In genomic region chr3:56630966-56631365, GRCh38 we compare ENCODE assay signal across 22 cellular contexts.
"Had no signal": no experiment of that assay in that cellular context is flagged by ENCODE, and none has a peak within 500 bp of the region (broad histone marks: within the 10 kb centered on the region; RNA-seq: fewer than 3 reads in every experiment).

No MANE protein-coding gene starts in this region.

- H3K27ac ChIP-seq: ascending aorta, hepatocyte, right atrium auricular region, spleen, thoracic aorta, upper lobe of left lung, VCaP had no signal

- H3K4me3 ChIP-seq: ascending aorta, hepatocyte, right atrium auricular region, spleen, thoracic aorta, upper lobe of left lung had no signal

- H3K9me3 ChIP-seq: ascending aorta, right atrium auricular region, spleen, thoracic aorta, upper lobe of left lung had no signal

- H3K27me3 ChIP-seq: ascending aorta, hepatocyte, right atrium auricular region, spleen, upper lobe of left lung had no signal

- ATAC-seq: activated CD4-positive, CD25-positive, alpha-beta regulatory T cell treated with anti-CD3 and anti-CD28 coated beads, Interleukin-2, amount 50 U/mL, for 24 hours; esophagus mucosa; left ventricle myocardium superior; natural killer cell treated with Interleukin-12 subunit alpha and Interleukin-12 subunit beta and Interleukin-15 and Interleukin-18, amount 100 ng/mL, for 72 hours had no signal

- FAIRE-seq: colon, frontal cortex had no signal

- DNase-seq: activated CD4-positive, alpha-beta T cell treated with anti-CD3 and anti-CD28 coated beads, Interleukin-2, amount 10 ng/mL, durations not matched to agents 24 days and 14 days; activated naive CD4-positive, alpha-beta T cell treated with anti-CD3 and anti-CD28 coated beads for 36 hours; activated T-cell treated with anti-CD3 and anti-CD28 coated beads, Interleukin-2, amount 50 U/mL, for 1 hour; effector memory CD4-positive, alpha-beta T cell; glutamatergic neuron; immature natural killer cell; left ventricle myocardium superior; mammary epithelial cell; midbrain; spleen; stimulated activated CD4-positive, alpha-beta T cell treated with anti-CD3 and anti-CD28 coated beads, Interleukin-4, amount 100 ng/mL, for 1 hour; upper lobe of left lung had no signal

- H3K4me1 ChIP-seq: ascending aorta, upper lobe of left lung had no signal
